8 cellular contexts compared by ENCODE assay signal in genomic region chr20:42530855-42531674, GRCh38.
DNase-seq lines count a peak whose midpoint lies in the region; ATAC-seq and TF ChIP-seq lines count a peak whose summit lies in the region.

No MANE protein-coding gene starts in this region.

- POLR2A ChIA-PET in HCT116 (lab: Charles Lee) (no interaction called here), OCI-LY7 (lab: Charles Lee) (no interaction called here)

- no peak overlapping the region for H2AFZ ChIP-seq in HCT116 (ENCODE audit: low read depth, low read length, poor library complexity, severe bottlenecking)
- no peak overlapping the region for H2AFZ ChIP-seq in OCI-LY7 (ENCODE audit: low read length)

- H3K79me2 ChIP-seq in HCT116 (ENCODE audit: insufficient read depth, low read length), result no peaks in the 10 kb centered on the region
- H3K79me2 ChIP-seq in OCI-LY7 (ENCODE audit: insufficient read depth, low read depth, low read length), result no peaks in the 10 kb centered on the region

- H3K36me3 ChIP-seq in HCT116 (ENCODE audit: control insufficient read depth in 1 of 2, insufficient read depth in 2 of 2, low read length in 2 of 2), result no peaks in the 10 kb centered on the region
- no peaks in the 10 kb centered on the region for H3K36me3 ChIP-seq in OCI-LY7 (ENCODE audit: insufficient read depth, low read length)
- H3K36me3 ChIP-seq in transverse colon, result no peaks in the 10 kb centered on the region

- H3K4me3 Mint-ChIP-seq in glutamatergic neuron (ENCODE audit: unreplicated experiment), result no peak overlapping the region

- H3K27ac ChIP-seq in HCT116 (ENCODE audit: low read depth, low read length) (no peak overlapping the region), OCI-LY7 (ENCODE audit: low read depth, low read length, poor library complexity, severe bottlenecking) (no peak overlapping the region), transverse colon (no peak overlapping the region)

- CTCF ChIA-PET in HCT116 (lab: Charles Lee) (no interaction called here), OCI-LY7 (lab: Charles Lee; ENCODE audit: unreplicated experiment) (no interaction called here)

- no peak for TF ChIP-seq EP300 in transverse colon (IDR thresholded peaks at IDR 0.05; ENCODE audit: low read depth)

- 36 to 53% methylated on average over 2 to 10 of the region's 10 CpGs for WGBS in transverse colon (ENCODE audit: low coverage in 1 of 2), 2 donors

- H4K20me1 ChIP-seq in HCT116 (ENCODE audit: insufficient read depth), result no peaks in the 10 kb centered on the region
- no peaks in the 10 kb centered on the region for H4K20me1 ChIP-seq in OCI-LY7 (ENCODE audit: insufficient read depth, low read length)

- no peaks in the 10 kb centered on the region for H3K36me3 Mint-ChIP-seq in glutamatergic neuron (ENCODE audit: unreplicated experiment)

- H3K9ac ChIP-seq in HCT116 (ENCODE audit: low read length), result no peak overlapping the region

- peak; percentile 29 for DNase-seq in COLO829 (ENCODE audit: low spot score)
- DNase-seq in HCT116 (ENCODE audit: low read depth, low spot score), result no peak
- DNase-seq in OCI-LY7 (ENCODE audit: low spot score), result peak; percentile 40
- no peak for DNase-seq in glutamatergic neuron
- no peak for DNase-seq in transverse colon
- DNase-seq in stimulated activated CD4-positive, alpha-beta T cell treated with anti-CD3 and anti-CD28 coated beads, Interleukin-1b, Interleukin-23, amount 100 ng/mL, for 48 hours, result no peak
- DNase-seq in NK-92 treated with Interleukin-12 subunit alpha and Interleukin-12 subunit beta, amount 100 ng/mL, for 24 hours (lab: John Stamatoyannopoulos, UW), result no peak

- intact Hi-C loops in HCT116 (cut with micrococcal nuclease) (no loop called here), OCI-LY7 (cut with micrococcal nuclease; ENCODE audit: unreplicated experiment) (loop anchor here (10.0 kb wide), 1 partner anchor 796 kb away; no protein-coding TSS in a partner anchor), transverse colon (cut with DNase I; ENCODE audit: low total_unique reads) (no loop called here)

- H3K4me3 ChIP-seq in HCT116 (replicated peaks in 1 of 2; ENCODE audit: low read depth in 1 of 2, low read length in 2 of 2) (no peak overlapping the region), OCI-LY7 (ENCODE audit: low read depth, low read length, poor library complexity, severe bottlenecking) (no peak overlapping the region), transverse colon (no peak overlapping the region)

- H3K9me2 ChIP-seq in HCT116 (ENCODE audit: insufficient read depth) (no peaks in the 10 kb centered on the region), OCI-LY7 (ENCODE audit: insufficient read depth, low read length) (no peaks in the 10 kb centered on the region)

- TF ChIP-seq POLR2A in HCT116 (IDR thresholded peaks at IDR 0.05; ENCODE audit: borderline replicate concordance, extremely low read depth, insufficient read depth, insufficient read length) (no peak), transverse colon (IDR thresholded peaks at IDR 0.05) (no peak)

- H3K4me1 ChIP-seq in HCT116 (ENCODE audit: control insufficient read depth in 1 of 2, insufficient read depth in 2 of 2, low read length in 2 of 2), result no peaks in the 10 kb centered on the region
- no peaks in the 10 kb centered on the region for H3K4me1 ChIP-seq in OCI-LY7 (ENCODE audit: insufficient read depth, low read length, poor library complexity, severe bottlenecking)
- H3K4me1 ChIP-seq in transverse colon, result no peaks in the 10 kb centered on the region

- H3K4me2 ChIP-seq in HCT116 (ENCODE audit: low read length) (no peak overlapping the region), OCI-LY7 (ENCODE audit: low read length) (no peak overlapping the region)

- no peaks in the 10 kb centered on the region for H3K27me3 Mint-ChIP-seq in glutamatergic neuron (ENCODE audit: unreplicated experiment)

- peaks cover 6% of the 10 kb centered on the region for H3K4me1 Mint-ChIP-seq in glutamatergic neuron (ENCODE audit: low read depth, unreplicated experiment)

- H3K9me3 Mint-ChIP-seq in glutamatergic neuron (ENCODE audit: unreplicated experiment), result no peaks in the 10 kb centered on the region

- TF ChIP-seq CTCF in HCT116 (IDR thresholded peaks at IDR 0.05 in 2 of 3, conservative IDR thresholded peaks at IDR 0.05 in 1 of 3; ENCODE audit: borderline replicate concordance in 1 of 3, insufficient read depth in 1 of 3, low read depth in 2 of 3, low read length in 2 of 3) (peak in 2 of 3 experiments; percentile 29 to 53; a peak in 3 of 6 replicates), OCI-LY7 (conservative IDR thresholded peaks at IDR 0.05; ENCODE audit: low read length) (peak; percentile 84), glutamatergic neuron (IDR thresholded peaks at IDR 0.05; ENCODE audit: partially characterized antibody, unreplicated experiment) (peak; percentile 52), transverse colon (IDR thresholded peaks at IDR 0.05) (peak; percentile 37 to 56 (median 43))

- H3K9me3 ChIP-seq in HCT116 (ENCODE audit: control insufficient read depth in 1 of 2, insufficient read depth in 1 of 2, low read depth in 1 of 2, low read length in 2 of 2) (peaks cover 14 to 20% of the 10 kb centered on the region in 2 experiments; a peak in 3 of 4 replicates), OCI-LY7 (ENCODE audit: low read length) (no peaks in the 10 kb centered on the region), transverse colon (no peaks in the 10 kb centered on the region)

- in situ Hi-C loops in transverse colon (cut with MboI; ENCODE audit: low pct_ligation_motif_present in 1 of 4, low pct_unique_long_range_greater_than_20kb in 1 of 4, low sequenced_read_pairs in 3 of 4), result loop anchor here in 1 of 4 donors (25.0 kb wide), 1 partner anchor 94 kb away; no protein-coding TSS in a partner anchor

- ATAC-seq in HCT116 (no peak), HG02970 (IDR thresholded peaks at IDR 0.05; ENCODE audit: low FRiP score, unreplicated experiment) (no peak)

- RAD21 ChIA-PET in HCT116 (lab: Charles Lee; ENCODE audit: low non-redundant PET in 1 of 2, low total read pairs in 2 of 2, uncharacterized antibody in 2 of 2, unreplicated experiment in 2 of 2), result no interaction called here

- no peak; the same call in 1 of the 2 replicates for TF ChIP-seq RAD21 in HCT116 (IDR thresholded peaks at IDR 0.05; ENCODE audit: low read depth)

- H3K27me3 ChIP-seq in HCT116 (ENCODE audit: insufficient read depth, low read length), result no peaks in the 10 kb centered on the region
- no peaks in the 10 kb centered on the region for H3K27me3 ChIP-seq in transverse colon

- no peak overlapping the region for H3K27ac Mint-ChIP-seq in glutamatergic neuron (ENCODE audit: unreplicated experiment)

- no TSS peak for BruUV-seq in HCT116 (replicated peaks; lab: Mats Ljungman, UMichigan)
- no TSS peak for BruUV-seq in OCI-LY7 (replicated peaks; lab: Mats Ljungman, UMichigan)

TF ChIP-seq in HCT116, 20 proteins besides CTCF, POLR2A, EP300 and RAD21 (continues in another document):
- no peak for TF ChIP-seq CEBPB (IDR thresholded peaks at IDR 0.05; ENCODE audit: low read depth)
- TF ChIP-seq EZH2 (IDR thresholded peaks at IDR 0.05), result no peak
- no peak for TF ChIP-seq MAX (IDR thresholded peaks at IDR 0.05)
- TF ChIP-seq FOSL1 (IDR thresholded peaks at IDR 0.05; ENCODE audit: low read depth), result no peak
- no peak for TF ChIP-seq JUND (IDR thresholded peaks at IDR 0.05)
- no peak for TF ChIP-seq SRF (IDR thresholded peaks at IDR 0.05; ENCODE audit: low read depth)
- TF ChIP-seq TCF7L2 (IDR thresholded peaks at IDR 0.05; ENCODE audit: borderline replicate concordance, extremely low read depth, insufficient read depth, insufficient read length), result no peak
- TF ChIP-seq POLR2AphosphoS5 (IDR thresholded peaks at IDR 0.05; ENCODE audit: low read depth, low read length), result no peak
- no peak for TF ChIP-seq ZNF274 (IDR thresholded peaks at IDR 0.05; ENCODE audit: low read depth, low read length)
- no peak for TF ChIP-seq ATF3 (IDR thresholded peaks at IDR 0.05)
- no peak for TF ChIP-seq SP1 (IDR thresholded peaks at IDR 0.05; ENCODE audit: low read depth)
- no peak for TF ChIP-seq SIN3A (IDR thresholded peaks at IDR 0.05; ENCODE audit: low read depth)
- no peak for TF ChIP-seq ZFX (IDR thresholded peaks at IDR 0.05)
- no peak for TF ChIP-seq ZBTB33 (IDR thresholded peaks at IDR 0.05; ENCODE audit: extremely low read depth, insufficient replicate concordance, low read length)
- TF ChIP-seq ELF1 (IDR thresholded peaks at IDR 0.05; ENCODE audit: borderline replicate concordance, low read depth), result no peak

Comparison
In these comparisons a context has a peak if more than half of its experiments do, and no peak if none do; other contexts are left out.
1. DNase-seq: peak in COLO829 (single experiment) and OCI-LY7 (single experiment); none in HCT116 (single experiment), glutamatergic neuron (single experiment), transverse colon (single experiment), stimulated activated CD4-positive, alpha-beta T cell treated with anti-CD3 and anti-CD28 coated beads, Interleukin-1b, Interleukin-23, amount 100 ng/mL, for 48 hours (single experiment) and NK-92 treated with Interleukin-12 subunit alpha and Interleukin-12 subunit beta, amount 100 ng/mL, for 24 hours (single experiment).
2. Peak in every context shown above with its lines, with median percentiles within 50 percentile points of each other: CTCF ChIP-seq.